ENCODE assay signal across 17 cellular contexts in the genomic region with DNA sequence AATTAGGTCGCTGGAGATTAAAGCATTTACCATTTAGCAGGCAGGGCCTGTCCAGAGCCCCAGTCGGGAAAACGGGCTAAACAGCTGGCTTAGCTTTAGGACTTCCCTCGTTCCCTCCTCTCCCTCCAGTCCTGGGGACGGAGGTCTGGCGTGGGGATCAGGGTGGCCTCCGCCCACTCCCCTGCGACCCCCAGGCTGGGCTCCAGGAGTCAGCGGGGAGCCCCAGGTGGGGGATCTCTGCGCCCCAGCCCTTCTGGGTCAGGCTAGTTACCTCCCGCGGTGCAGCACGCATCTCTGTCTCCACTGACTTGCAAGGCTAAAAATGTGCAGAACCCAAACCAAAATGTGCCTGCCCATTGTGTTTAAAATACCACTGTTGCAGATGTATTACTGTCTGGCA. TPM values are rescaled to one million over a fixed set of nuclear protein-coding genes. Genes with fewer than 3 reads are reported as not detected.
A peak's percentile ranks its signal among the peaks of the same experiment; 100 is the strongest.
DNase-seq lines count a peak whose midpoint lies in the region; ATAC-seq and TF ChIP-seq lines count a peak whose summit lies in the region.
"Had no signal": no experiment of that assay in that cellular context is flagged by ENCODE, and none has a peak within 500 bp of the region (broad histone marks: within the 10 kb centered on the region; RNA-seq: fewer than 3 reads in every experiment).

No MANE protein-coding gene starts in this region.

- DNase-seq in RWPE1 (ENCODE audit: low spot score) (no peak), iPS-NIHi7 (ENCODE audit: extremely low spot score) (peak; percentile 6), gastrocnemius medialis (no peak), HT-29 (ENCODE audit: low spot score) (no peak)
- DNase-seq in stimulated activated naive B cell treated with anti-CD40 and anti-IgM and Interleukin-4, amounts not matched to agents 10 μg/mL and 1 μg/mL and 100 μg/mL, for 72 hours = no peak
- no peak for DNase-seq in T-helper 2 cell treated with Interferon-gamma antibody and Interleukin-4, amounts not matched to agents 5 μg/mL and 100 μg/mL, for 36 hours (ENCODE audit: low spot score)
- DNase-seq: AML-193; Caco-2; Calu3; CD4-positive, alpha-beta T cell; CD8-positive, alpha-beta T cell; DMS79 treated with DMSO at 0.1 percent for 48 hours; GF-D8 had no signal

- in situ Hi-C loops in gastrocnemius medialis (cut with MboI; ENCODE audit: low sequenced_read_pairs in 4 of 4) = no loop called here

- H3K36me3 ChIP-seq in gastrocnemius medialis = peaks cover 0 to 30% of the 10 kb centered on the region in 2 donors

- H3K9me3 Mint-ChIP-seq in stimulated activated naive B cell treated with anti-CD40 and anti-IgM and Interleukin-4, amounts not matched to agents 10 μg/mL and 1 μg/mL and 100 μg/mL, for 72 hours = peaks cover 2 to 8% of the 10 kb centered on the region in 2 donors
- H3K9me3 Mint-ChIP-seq in T-helper 2 cell treated with Interferon-gamma antibody and Interleukin-4, amounts not matched to agents 5 μg/mL and 100 μg/mL, for 36 hours = peaks cover 8% of the 10 kb centered on the region
- H3K9me3 Mint-ChIP-seq: CD4-positive, alpha-beta T cell had no signal

- H3K9me3 ChIP-seq in gastrocnemius medialis = no peaks in the 10 kb centered on the region

- peak overlapping the region; percentile 34; the same call in 1 of the 2 replicates for H3K27ac ChIP-seq in RWPE1
- peak overlapping the region; percentile 1 to 99 (median 82) for H3K27ac ChIP-seq in gastrocnemius medialis
- H3K27ac ChIP-seq: A549; BLaER1 treated with 17β-estradiol and CSF1 and Interleukin-3, amounts not matched to agents 10 nM and 100 nM; C4-2B had no signal

- intact Hi-C loops in gastrocnemius medialis (cut with DNase I; ENCODE audit: low total_unique reads) = no loop called here

- TF ChIP-seq CTCF in RWPE1 (conservative IDR thresholded peaks at IDR 0.05; ENCODE audit: low read depth) (no peak), gastrocnemius medialis (IDR thresholded peaks at IDR 0.05 in 4 of 5, conservative IDR thresholded peaks at IDR 0.05 in 1 of 5) (no peak)

- H3K4me1 ChIP-seq in gastrocnemius medialis = peaks cover 13 to 31% of the 10 kb centered on the region in 2 donors
- H3K4me1 ChIP-seq: Caco-2 had no signal

- CTCF ChIA-PET in RWPE1 (lab: Yijun Ruan, JAX) = no interaction called here

- POLR2A ChIA-PET in RWPE1 (lab: Yijun Ruan, JAX; ENCODE audit: low non-redundant PET) = no interaction called here

- ATAC-seq in gastrocnemius medialis = no peak
- no peak for ATAC-seq in stimulated activated naive B cell treated with anti-CD40 and anti-IgM and Interleukin-4, amounts not matched to agents 10 μg/mL and 1 μg/mL and 100 μg/mL, for 72 hours (replicated peaks)
- ATAC-seq: A549; CD8-positive, alpha-beta T cell had no signal

- H3K36me3 Mint-ChIP-seq in stimulated activated naive B cell treated with anti-CD40 and anti-IgM and Interleukin-4, amounts not matched to agents 10 μg/mL and 1 μg/mL and 100 μg/mL, for 72 hours = peaks cover 26 to 41% of the 10 kb centered on the region in 2 donors
- peaks cover 6% of the 10 kb centered on the region for H3K36me3 Mint-ChIP-seq in T-helper 2 cell treated with Interferon-gamma antibody and Interleukin-4, amounts not matched to agents 5 μg/mL and 100 μg/mL, for 36 hours (ENCODE audit: low read depth)

- H3K4me1 Mint-ChIP-seq in stimulated activated naive B cell treated with anti-CD40 and anti-IgM and Interleukin-4, amounts not matched to agents 10 μg/mL and 1 μg/mL and 100 μg/mL, for 72 hours = peaks cover 19 to 21% of the 10 kb centered on the region in 2 donors
- peaks cover 18% of the 10 kb centered on the region for H3K4me1 Mint-ChIP-seq in T-helper 2 cell treated with Interferon-gamma antibody and Interleukin-4, amounts not matched to agents 5 μg/mL and 100 μg/mL, for 36 hours (ENCODE audit: low read depth)
- H3K4me1 Mint-ChIP-seq: B cell had no signal

- H3K27me3 ChIP-seq in gastrocnemius medialis = no peaks in the 10 kb centered on the region
- H3K27me3 ChIP-seq: BLaER1 treated with 17β-estradiol and CSF1 and Interleukin-3, amounts not matched to agents 10 nM and 100 nM had no signal

- no peak for TF ChIP-seq POLR2A in gastrocnemius medialis (IDR thresholded peaks at IDR 0.05)

- no peaks in the 10 kb centered on the region for H3K27me3 Mint-ChIP-seq in stimulated activated naive B cell treated with anti-CD40 and anti-IgM and Interleukin-4, amounts not matched to agents 10 μg/mL and 1 μg/mL and 100 μg/mL, for 72 hours
- no peaks in the 10 kb centered on the region for H3K27me3 Mint-ChIP-seq in T-helper 2 cell treated with Interferon-gamma antibody and Interleukin-4, amounts not matched to agents 5 μg/mL and 100 μg/mL, for 36 hours (ENCODE audit: low read depth)
- H3K27me3 Mint-ChIP-seq: B cell; CD4-positive, alpha-beta T cell had no signal

- H3K4me3 Mint-ChIP-seq in stimulated activated naive B cell treated with anti-CD40 and anti-IgM and Interleukin-4, amounts not matched to agents 10 μg/mL and 1 μg/mL and 100 μg/mL, for 72 hours = no peak overlapping the region
- H3K4me3 Mint-ChIP-seq in T-helper 2 cell treated with Interferon-gamma antibody and Interleukin-4, amounts not matched to agents 5 μg/mL and 100 μg/mL, for 36 hours = no peak overlapping the region
- H3K4me3 Mint-ChIP-seq: B cell; CD4-positive, alpha-beta T cell; CD8-positive, alpha-beta T cell had no signal

- no peak overlapping the region for H3K4me3 ChIP-seq in gastrocnemius medialis
- H3K4me3 ChIP-seq: A549; BLaER1 treated with 17β-estradiol and CSF1 and Interleukin-3, amounts not matched to agents 10 nM and 100 nM had no signal

- H3K27ac Mint-ChIP-seq in stimulated activated naive B cell treated with anti-CD40 and anti-IgM and Interleukin-4, amounts not matched to agents 10 μg/mL and 1 μg/mL and 100 μg/mL, for 72 hours = no peak overlapping the region
- H3K27ac Mint-ChIP-seq in T-helper 2 cell treated with Interferon-gamma antibody and Interleukin-4, amounts not matched to agents 5 μg/mL and 100 μg/mL, for 36 hours = no peak overlapping the region
- H3K27ac Mint-ChIP-seq: B cell; CD4-positive, alpha-beta T cell; CD8-positive, alpha-beta T cell had no signal

RNA-seq across cellular contexts. Expression of gene CAMSAP1, which starts 16.2 kb away (rescaled TPM):
- 10 to 100 TPM; 54.8 to 94.9 (median 82.9) TPM for total RNA-seq in gastrocnemius medialis
- 28.5 and 29.7 TPM in 2 replicates for total RNA-seq in HT-29 (2014; rRNA removed; shearing (Covaris generic))

RNA-seq across cellular contexts. Expression of gene UBAC1, which starts 37.7 kb away (rescaled TPM):
- 100 to 1,000 TPM; 218 to 263 (median 248) TPM for total RNA-seq in gastrocnemius medialis
- 53.0 and 60.4 TPM in 2 replicates for total RNA-seq in HT-29 (2014; rRNA removed; shearing (Covaris generic))
